ENCODE assay signal across 28 cellular contexts in genomic region chr12:57343703-57344378, GRCh38.
DNase-seq lines count a peak whose midpoint lies in the region; ATAC-seq and TF ChIP-seq lines count a peak whose summit lies in the region.
"Had no signal": no experiment of that assay in that cellular context is flagged by ENCODE, and none has a peak within 500 bp of the region (broad histone marks: within the 10 kb centered on the region; RNA-seq: fewer than 3 reads in every experiment).

No MANE protein-coding gene starts in this region.

- H3K36me3 Mint-ChIP-seq in activated naive CD4-positive, alpha-beta T cell treated with anti-CD3 and anti-CD28 coated beads, Interleukin-2, amount 50 U/mL, for 24 hours, result peaks cover 22% of the 10 kb centered on the region
- H3K36me3 Mint-ChIP-seq in activated T-helper 17 cell treated with anti-CD3 and anti-CD28 coated beads, Interleukin-2, amount 50 U/mL, for 72 hours (ENCODE audit: low read depth), result peaks cover 53% of the 10 kb centered on the region
- H3K36me3 Mint-ChIP-seq in stimulated activated naive B cell treated with anti-CD40 and anti-IgM and Interleukin-4, amounts not matched to agents 10 μg/mL and 1 μg/mL and 100 μg/mL, for 72 hours, result peaks cover 15 to 37% of the 10 kb centered on the region in 2 donors
- peaks cover 5% of the 10 kb centered on the region; the same call in 1 of the 3 replicates for H3K36me3 Mint-ChIP-seq in GM23338 (ENCODE audit: low read depth)

- peak overlapping the region; percentile 88 for H3K27ac Mint-ChIP-seq in activated naive CD4-positive, alpha-beta T cell treated with anti-CD3 and anti-CD28 coated beads, Interleukin-2, amount 50 U/mL, for 24 hours
- H3K27ac Mint-ChIP-seq in activated T-helper 17 cell treated with anti-CD3 and anti-CD28 coated beads, Interleukin-2, amount 50 U/mL, for 72 hours, result peak overlapping the region; percentile 34
- H3K27ac Mint-ChIP-seq in stimulated activated naive B cell treated with anti-CD40 and anti-IgM and Interleukin-4, amounts not matched to agents 10 μg/mL and 1 μg/mL and 100 μg/mL, for 72 hours, result peak overlapping the region; percentile 63
- no peak overlapping the region for H3K27ac Mint-ChIP-seq in GM23338

- H3K27ac ChIP-seq in GM23338 (ENCODE audit: low read depth), result no peak overlapping the region
- no peak overlapping the region for H3K27ac ChIP-seq in right lobe of liver
- H3K27ac ChIP-seq: brain microvascular endothelial cell, esophagus muscularis mucosa, heart left ventricle, KMS-11, parathyroid adenoma, upper lobe of left lung had no signal

- H3K4me3 ChIP-seq in GM23338 (no peak overlapping the region), right lobe of liver (no peak overlapping the region)
- H3K4me3 ChIP-seq: dorsolateral prefrontal cortex, esophagus muscularis mucosa, heart left ventricle, upper lobe of left lung had no signal

- H3F3A ChIP-seq in GM23338 (replicated peaks; ENCODE audit: low read depth), result no peaks in the 10 kb centered on the region

- intact Hi-C loops in right lobe of liver (cut with DNase I), result no loop called here

- TF ChIP-seq CTCF in GM13977 (IDR thresholded peaks at IDR 0.05; ENCODE audit: extremely low read depth, insufficient read depth, missing control alignments) (no peak), GM23338 (conservative IDR thresholded peaks at IDR 0.05; ENCODE audit: low read depth in 2 of 2) (no peak), right lobe of liver (IDR thresholded peaks at IDR 0.05) (no peak)

- no peaks in the 10 kb centered on the region for H3K79me2 ChIP-seq in GM23338 (replicated peaks; ENCODE audit: insufficient read depth)

- ATAC-seq in activated T-helper 17 cell treated with anti-CD3 and anti-CD28 coated beads, Interleukin-2, amount 50 U/mL, for 72 hours (replicated peaks), result peak; percentile 76
- peak; percentile 81 to 89 for ATAC-seq in stimulated activated naive B cell treated with anti-CD40 and anti-IgM and Interleukin-4, amounts not matched to agents 10 μg/mL and 1 μg/mL and 100 μg/mL, for 72 hours (replicated peaks)
- ATAC-seq in GM23338 (no peak), right lobe of liver (no peak)
- ATAC-seq: heart left ventricle, left ventricle myocardium superior had no signal

- H3K4me1 Mint-ChIP-seq in activated naive CD4-positive, alpha-beta T cell treated with anti-CD3 and anti-CD28 coated beads, Interleukin-2, amount 50 U/mL, for 24 hours, result peaks cover 43% of the 10 kb centered on the region
- peaks cover 13% of the 10 kb centered on the region for H3K4me1 Mint-ChIP-seq in activated T-helper 17 cell treated with anti-CD3 and anti-CD28 coated beads, Interleukin-2, amount 50 U/mL, for 72 hours
- peaks cover 16 to 39% of the 10 kb centered on the region in 2 donors for H3K4me1 Mint-ChIP-seq in stimulated activated naive B cell treated with anti-CD40 and anti-IgM and Interleukin-4, amounts not matched to agents 10 μg/mL and 1 μg/mL and 100 μg/mL, for 72 hours
- H3K4me1 Mint-ChIP-seq in GM23338, result peaks cover 32% of the 10 kb centered on the region

- no peaks in the 10 kb centered on the region for H3K27me3 Mint-ChIP-seq in activated naive CD4-positive, alpha-beta T cell treated with anti-CD3 and anti-CD28 coated beads, Interleukin-2, amount 50 U/mL, for 24 hours
- no peaks in the 10 kb centered on the region for H3K27me3 Mint-ChIP-seq in activated T-helper 17 cell treated with anti-CD3 and anti-CD28 coated beads, Interleukin-2, amount 50 U/mL, for 72 hours
- H3K27me3 Mint-ChIP-seq in stimulated activated naive B cell treated with anti-CD40 and anti-IgM and Interleukin-4, amounts not matched to agents 10 μg/mL and 1 μg/mL and 100 μg/mL, for 72 hours, result no peaks in the 10 kb centered on the region
- H3K27me3 Mint-ChIP-seq in GM23338 (ENCODE audit: insufficient read depth, low read depth, poor library complexity), result no peaks in the 10 kb centered on the region

- TF ChIP-seq POLR2A in right lobe of liver (IDR thresholded peaks at IDR 0.05), result no peak

- H4K20me1 ChIP-seq in GM23338 (replicated peaks; ENCODE audit: insufficient read depth), result no peaks in the 10 kb centered on the region; the same call in 1 of the 2 replicates

- H3K36me3 ChIP-seq in GM23338 (ENCODE audit: insufficient read depth) (no peaks in the 10 kb centered on the region), right lobe of liver (no peaks in the 10 kb centered on the region)
- H3K36me3 ChIP-seq: brain microvascular endothelial cell had no signal

- H3K4me3 Mint-ChIP-seq in activated naive CD4-positive, alpha-beta T cell treated with anti-CD3 and anti-CD28 coated beads, Interleukin-2, amount 50 U/mL, for 24 hours, result no peak overlapping the region
- peak overlapping the region; percentile 40 for H3K4me3 Mint-ChIP-seq in activated T-helper 17 cell treated with anti-CD3 and anti-CD28 coated beads, Interleukin-2, amount 50 U/mL, for 72 hours
- H3K4me3 Mint-ChIP-seq in stimulated activated naive B cell treated with anti-CD40 and anti-IgM and Interleukin-4, amounts not matched to agents 10 μg/mL and 1 μg/mL and 100 μg/mL, for 72 hours, result peak overlapping the region in 1 of 2 donors; percentile 55
- H3K4me3 Mint-ChIP-seq in GM23338, result no peak overlapping the region

- DNase-seq in activated naive CD4-positive, alpha-beta T cell treated with Interleukin-2 at 50 U/mL for 16 hours, result no peak
- peak; percentile 49 for DNase-seq in GM13977 (ENCODE audit: low spot score)
- DNase-seq in stimulated activated naive B cell treated with anti-CD40 and anti-IgM and Interleukin-4, amounts not matched to agents 10 μg/mL and 1 μg/mL and 100 μg/mL, for 72 hours, result peak; percentile 27
- DNase-seq in GM23338 (ENCODE audit: low spot score), result no peak
- no peak for DNase-seq in right lobe of liver
- DNase-seq: activated CD8-positive, alpha-beta memory T cell treated with anti-CD3 and anti-CD28 coated beads, Interleukin-2, amount 50 U/mL, for 48 hours; activated effector memory CD4-positive, alpha-beta T cell treated with anti-CD3 and anti-CD28 coated beads, Interleukin-2, amount 50 U/mL, for 16 hours; amygdala; brain microvascular endothelial cell; dorsolateral prefrontal cortex; foreskin fibroblast; heart left ventricle; kidney; left ventricle myocardium superior; MM.1S; NCI-H1105 treated with DMSO at 0.1 percent for 48 hours; NCI-H187 treated with DMSO at 0.1 percent for 48 hours; NCI-H2171; NCI-H510A; retina; SIG-M5; small intestine; upper lobe of left lung had no signal

- H3K4me1 ChIP-seq in GM23338 (ENCODE audit: insufficient read depth), result peaks cover 25% of the 10 kb centered on the region
- peaks cover 0 to 4% (median 0%) of the 10 kb centered on the region in 4 donors for H3K4me1 ChIP-seq in right lobe of liver

- 89% methylated on average over 7 of the region's 7 CpGs for WGBS in right lobe of liver (ENCODE audit: insufficient coverage, low coverage, low lambda C conversion rate, missing lambda C conversion rate)

- H3K27me3 ChIP-seq in GM23338 (ENCODE audit: insufficient read depth) (no peaks in the 10 kb centered on the region), right lobe of liver (no peaks in the 10 kb centered on the region)
- H3K27me3 ChIP-seq: brain microvascular endothelial cell, dorsolateral prefrontal cortex, esophagus muscularis mucosa, heart left ventricle, upper lobe of left lung had no signal

- H3K9me3 ChIP-seq in right lobe of liver, result no peaks in the 10 kb centered on the region
- H3K9me3 ChIP-seq: esophagus muscularis mucosa, upper lobe of left lung had no signal

- no peak overlapping the region for H3K4me2 ChIP-seq in GM23338
- H3K4me2 ChIP-seq: KMS-11 had no signal

- no peaks in the 10 kb centered on the region for H3K9me3 Mint-ChIP-seq in activated naive CD4-positive, alpha-beta T cell treated with anti-CD3 and anti-CD28 coated beads, Interleukin-2, amount 50 U/mL, for 24 hours
- H3K9me3 Mint-ChIP-seq in activated T-helper 17 cell treated with anti-CD3 and anti-CD28 coated beads, Interleukin-2, amount 50 U/mL, for 72 hours, result no peaks in the 10 kb centered on the region
- peaks cover 0 to 5% of the 10 kb centered on the region in 2 donors for H3K9me3 Mint-ChIP-seq in stimulated activated naive B cell treated with anti-CD40 and anti-IgM and Interleukin-4, amounts not matched to agents 10 μg/mL and 1 μg/mL and 100 μg/mL, for 72 hours
- no peaks in the 10 kb centered on the region for H3K9me3 Mint-ChIP-seq in GM23338

- H3K9me2 ChIP-seq in GM23338 (ENCODE audit: insufficient read depth), result no peaks in the 10 kb centered on the region

- in situ Hi-C loops in GM13977 (cut with MboI; ENCODE audit: low pct_unique_long_range_greater_than_20kb, low sequenced_read_pairs, unreplicated experiment), result no loop called here

- no peak overlapping the region for H2AFZ ChIP-seq in GM23338
- H2AFZ ChIP-seq: parathyroid adenoma had no signal

TF ChIP-seq in GM23338, 12 proteins besides CTCF, POLR2A, EP300 and RAD21 (continues in another document):
- TF ChIP-seq JUNB (IDR thresholded peaks at IDR 0.05; ENCODE audit: unreplicated experiment), result no peak
- TF ChIP-seq STAT1 (IDR thresholded peaks at IDR 0.05; ENCODE audit: unreplicated experiment), result no peak
- TF ChIP-seq ZNF331 (CRISPR knock-in tag; IDR thresholded peaks at IDR 0.05; ENCODE audit: low read depth), result no peak
- TF ChIP-seq EZH2phosphoT487 (IDR thresholded peaks at IDR 0.05; ENCODE audit: unreplicated experiment), result no peak
- TF ChIP-seq, protein P1, sequence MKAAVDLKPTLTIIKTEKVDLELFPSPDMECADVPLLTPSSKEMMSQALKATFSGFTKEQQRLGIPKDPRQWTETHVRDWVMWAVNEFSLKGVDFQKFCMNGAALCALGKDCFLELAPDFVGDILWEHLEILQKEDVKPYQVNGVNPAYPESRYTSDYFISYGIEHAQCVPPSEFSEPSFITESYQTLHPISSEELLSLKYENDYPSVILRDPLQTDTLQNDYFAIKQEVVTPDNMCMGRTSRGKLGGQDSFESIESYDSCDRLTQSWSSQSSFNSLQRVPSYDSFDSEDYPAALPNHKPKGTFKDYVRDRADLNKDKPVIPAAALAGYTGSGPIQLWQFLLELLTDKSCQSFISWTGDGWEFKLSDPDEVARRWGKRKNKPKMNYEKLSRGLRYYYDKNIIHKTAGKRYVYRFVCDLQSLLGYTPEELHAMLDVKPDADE (IDR thresholded peaks at IDR 0.05), result no peak

Comparison
In these comparisons a context has a peak if more than half of its experiments do, and no peak if none do; other contexts are left out.
1. DNase-seq: peak in GM13977 (single experiment) and stimulated activated naive B cell treated with anti-CD40 and anti-IgM and Interleukin-4, amounts not matched to agents 10 μg/mL and 1 μg/mL and 100 μg/mL, for 72 hours (single experiment); none in activated naive CD4-positive, alpha-beta T cell treated with Interleukin-2 at 50 U/mL for 16 hours (single experiment), GM23338 (single experiment) and right lobe of liver (0 of 3).
2. ATAC-seq: peak in activated T-helper 17 cell treated with anti-CD3 and anti-CD28 coated beads, Interleukin-2, amount 50 U/mL, for 72 hours (single experiment) and stimulated activated naive B cell treated with anti-CD40 and anti-IgM and Interleukin-4, amounts not matched to agents 10 μg/mL and 1 μg/mL and 100 μg/mL, for 72 hours (2 of 2); none in GM23338 (single experiment) and right lobe of liver (0 of 4).